13 cellular contexts compared by ENCODE assay signal in the genomic region with DNA sequence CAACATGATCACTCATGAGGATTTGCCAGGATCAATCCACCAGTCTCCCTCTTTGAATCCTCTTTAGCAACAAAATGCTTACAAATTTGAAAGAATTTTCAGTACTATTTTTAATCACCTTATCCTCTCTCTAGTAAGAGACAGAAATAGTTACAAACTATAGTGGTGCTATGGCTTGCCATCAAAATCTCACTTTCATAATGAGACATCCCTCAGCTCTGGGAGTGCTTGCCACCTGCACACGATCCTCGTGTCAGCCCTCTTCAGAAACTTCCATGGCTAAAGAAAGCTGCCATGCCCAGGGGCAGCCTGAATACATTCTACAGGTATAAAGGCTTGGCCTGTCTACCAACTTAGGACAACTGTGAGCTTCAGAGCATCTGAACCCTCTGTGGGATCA. TPM values are rescaled to one million over a fixed set of nuclear protein-coding genes. Genes with fewer than 3 reads are reported as not detected.
DNase-seq lines count a peak whose midpoint lies in the region; ATAC-seq, FAIRE-seq and TF ChIP-seq lines count a peak whose summit lies in the region.
"Had no signal": no experiment of that assay in that cellular context is flagged by ENCODE, and none has a peak within 500 bp of the region (broad histone marks: within the 10 kb centered on the region; RNA-seq: fewer than 3 reads in every experiment).

No MANE protein-coding gene starts in this region.

- peaks cover 34% of the 10 kb centered on the region for H3K4me1 ChIP-seq in KMS-11 (ENCODE audit: low read depth, poor library complexity, severe bottlenecking)
- no peaks in the 10 kb centered on the region for H3K4me1 ChIP-seq in A673 (ENCODE audit: insufficient read depth, low read length, poor library complexity, severe bottlenecking)

- ATAC-seq in GM18873 (IDR thresholded peaks at IDR 0.05; ENCODE audit: low FRiP score, unreplicated experiment) (peak; percentile 71), GM21381 (IDR thresholded peaks at IDR 0.05; ENCODE audit: unreplicated experiment) (peak; percentile 48), HG02981 (IDR thresholded peaks at IDR 0.05; ENCODE audit: unreplicated experiment) (peak; percentile 52)
- ATAC-seq: sciatic nerve had no signal

- H3K27me3 ChIP-seq in KMS-11 (ENCODE audit: insufficient read depth, low read depth): no peaks in the 10 kb centered on the region
- H3K27me3 ChIP-seq in A673 (replicated peaks; ENCODE audit: insufficient read depth, low read depth, low read length, poor library complexity): no peaks in the 10 kb centered on the region
- H3K27me3 ChIP-seq: ascending aorta had no signal

- BruUV-seq in A673 (replicated peaks; lab: Mats Ljungman, UMichigan): no TSS peak

- no peak for TF ChIP-seq CTCF in KMS-11 (conservative IDR thresholded peaks at IDR 0.05; ENCODE audit: low read depth, low read length)
- TF ChIP-seq CTCF in A673 (conservative IDR thresholded peaks at IDR 0.05; ENCODE audit: low read depth, low read length): no peak

- intact Hi-C loops in A673 (cut with micrococcal nuclease; ENCODE audit: unreplicated experiment): loop anchor here (10.0 kb wide), 1 partner anchor 185 kb away; no protein-coding TSS in a partner anchor

- peaks cover 4% of the 10 kb centered on the region for H3K9me3 ChIP-seq in A673 (ENCODE audit: low read depth, low read length, poor library complexity, severe bottlenecking)
- H3K9me3 ChIP-seq: ascending aorta had no signal

- 0 out of 2 replicates have a peak overlapping the region, but pooled peaks have one; percentile 1 for H2AFZ ChIP-seq in KMS-11 (ENCODE audit: low read depth)

- no peaks in the 10 kb centered on the region for H3K36me3 ChIP-seq in KMS-11 (ENCODE audit: insufficient read depth)
- H3K36me3 ChIP-seq in A673 (ENCODE audit: insufficient read depth, low read length, poor library complexity, severe bottlenecking): no peaks in the 10 kb centered on the region
- H3K36me3 ChIP-seq: ascending aorta had no signal

- no peak for FAIRE-seq in HTR-8/SVneo (lab: Jason Lieb, UNC)

- H3K4me3 ChIP-seq in KMS-11 (IDR thresholded peaks at IDR 0.05; ENCODE audit: insufficient read depth, low read depth, low read length): no peak overlapping the region
- H3K4me3 ChIP-seq in A673 (ENCODE audit: low read depth, low read length, poor library complexity, severe bottlenecking): no peak overlapping the region
- H3K4me3 ChIP-seq: ascending aorta had no signal

- H3K79me2 ChIP-seq in KMS-11 (ENCODE audit: insufficient read depth, low read depth): no peaks in the 10 kb centered on the region

- DNase-seq in HTR-8/SVneo (ENCODE audit: insufficient read length, low spot score) (no peak), A673 (ENCODE audit: low spot score) (no peak)
- DNase-seq in activated CD4-positive, alpha-beta T cell treated with anti-CD3 and anti-CD28 coated beads for 1 hour: no peak
- DNase-seq: foreskin fibroblast, islet precursor cell, NCI-H1694, substantia nigra had no signal

- peak overlapping the region; percentile 71 for H3K4me2 ChIP-seq in KMS-11

- CTCF ChIA-PET in A673 (lab: Charles Lee): no interaction called here

- peak overlapping the region; percentile 66 for H3K27ac ChIP-seq in KMS-11
- no peak overlapping the region for H3K27ac ChIP-seq in A673 (ENCODE audit: low read depth, low read length, poor library complexity, severe bottlenecking)
- H3K27ac ChIP-seq: ascending aorta had no signal

- POLR2A ChIA-PET in A673 (lab: Charles Lee; ENCODE audit: low non-redundant PET): no interaction called here

- no peak overlapping the region; the same call in 1 of the 2 replicates for H3K9ac ChIP-seq in KMS-11

- no peaks in the 10 kb centered on the region for H4K20me1 ChIP-seq in KMS-11 (ENCODE audit: insufficient read depth)

RNA-seq across cellular contexts. Expression of gene DHX15, which starts 5.1 kb away (rescaled TPM):
- total RNA-seq in A673 (2021): 201 and 229 TPM in 2 replicates
